8 cellular contexts compared by ENCODE assay signal in the genomic region with DNA sequence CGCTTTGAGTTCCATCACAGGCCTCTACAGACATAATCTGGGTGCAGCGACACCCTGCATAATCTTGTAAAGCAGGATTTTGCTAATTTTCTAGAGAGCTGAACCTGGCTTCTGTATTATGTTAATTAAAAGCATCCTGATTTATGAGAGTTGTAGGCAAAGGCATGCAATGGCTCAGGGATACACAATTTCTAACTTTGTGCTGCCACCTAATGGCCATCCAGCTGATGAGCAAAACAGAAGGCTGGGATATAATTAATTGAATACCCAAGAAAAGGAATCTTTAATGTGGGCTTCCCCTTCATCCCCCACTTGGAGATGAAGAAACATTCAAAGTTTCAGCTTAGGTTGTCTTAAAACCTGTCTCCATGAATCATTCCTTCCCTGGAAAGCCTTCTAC.
DNase-seq lines count a peak whose midpoint lies in the region; ATAC-seq and TF ChIP-seq lines count a peak whose summit lies in the region.

No MANE protein-coding gene starts in this region.

- H3K4me3 ChIP-seq in AG09309 (ENCODE audit: control insufficient read depth, low read depth, low read length) (no peak overlapping the region), esophagus muscularis mucosa (no peak overlapping the region), prostate gland (no peak overlapping the region), stomach (no peak overlapping the region)

- H3K9me3 ChIP-seq in esophagus muscularis mucosa (no peaks in the 10 kb centered on the region), prostate gland (no peaks in the 10 kb centered on the region), stomach (no peaks in the 10 kb centered on the region)
- no peaks in the 10 kb centered on the region for H3K9me3 ChIP-seq in CD4-positive, alpha-beta T cell (ENCODE audit: control insufficient read depth, low read length)

- TF ChIP-seq CTCF in AG09309 (IDR thresholded peaks at IDR 0.05; ENCODE audit: control insufficient read depth, insufficient read depth, low read depth, low read length, missing control alignments) (peak; percentile 64), GM12872 (IDR thresholded peaks at IDR 0.05; ENCODE audit: insufficient read depth, low read depth, low read length) (peak; percentile 48; the same call in 1 of the 3 replicates), esophagus muscularis mucosa (IDR thresholded peaks at IDR 0.05) (peak; percentile 42 to 47 (median 44)), prostate gland (IDR thresholded peaks at IDR 0.05) (peak in 1 of 4 experiments; percentile 27), stomach (IDR thresholded peaks at IDR 0.05) (peak in 3 of 7 experiments; percentile 9 to 48 (median 12))
- TF ChIP-seq CTCF in CD4-positive, alpha-beta T cell (IDR thresholded peaks at IDR 0.05) = no peak

- no peaks in the 10 kb centered on the region for H3K36me3 Mint-ChIP-seq in CD4-positive, alpha-beta T cell (ENCODE audit: low read depth)

- H3K4me1 Mint-ChIP-seq in CD4-positive, alpha-beta T cell (ENCODE audit: low read depth) = no peaks in the 10 kb centered on the region

- CTCF ChIA-PET in CD4-positive, alpha-beta T cell (lab: Charles Lee) = interaction anchor here (1.2 kb wide), 1 partner anchor 8 kb away, joined by 4 read pairs; no protein-coding TSS in a partner anchor

- intact Hi-C loops in esophagus muscularis mucosa (cut with DNase I) = loop anchor here (5.0 kb wide), 1 partner anchor 296 kb away; no protein-coding TSS in a partner anchor
- intact Hi-C loops in prostate gland (cut with DNase I) = loop anchor here (5.0 kb wide), 1 partner anchor 241 kb away; no protein-coding TSS in a partner anchor
- intact Hi-C loops in CD4-positive, alpha-beta T cell (cut with DNase I, micrococcal nuclease) = no loop called here
- intact Hi-C loops in stomach (cut with DNase I; ENCODE audit: low total_unique reads) = no loop called here

- H3K36me3 ChIP-seq in esophagus muscularis mucosa = no peaks in the 10 kb centered on the region
- no peaks in the 10 kb centered on the region for H3K36me3 ChIP-seq in prostate gland
- no peaks in the 10 kb centered on the region for H3K36me3 ChIP-seq in stomach

- H3K27ac Mint-ChIP-seq in CD4-positive, alpha-beta T cell = no peak overlapping the region

- peaks cover 0 to 5% (median 0%) of the 10 kb centered on the region in 4 donors for H3K27me3 ChIP-seq in esophagus muscularis mucosa
- no peaks in the 10 kb centered on the region for H3K27me3 ChIP-seq in prostate gland (replicated peaks; ENCODE audit: insufficient read depth)
- H3K27me3 ChIP-seq in CD4-positive, alpha-beta T cell (ENCODE audit: control insufficient read depth, insufficient read depth, low read length) = no peaks in the 10 kb centered on the region
- H3K27me3 ChIP-seq in stomach = peaks cover 0 to 12% (median 5%) of the 10 kb centered on the region in 3 donors

- ATAC-seq in HG03280 (IDR thresholded peaks at IDR 0.05; ENCODE audit: unreplicated experiment) = no peak
- ATAC-seq in CD4-positive, alpha-beta T cell (ENCODE audit: poor library complexity) = no peak

- no peaks in the 10 kb centered on the region for H3K27me3 Mint-ChIP-seq in CD4-positive, alpha-beta T cell

- H3K4me3 Mint-ChIP-seq in CD4-positive, alpha-beta T cell = no peak overlapping the region

- H3K4me1 ChIP-seq in esophagus muscularis mucosa (no peaks in the 10 kb centered on the region), prostate gland (replicated peaks) (no peaks in the 10 kb centered on the region), stomach (no peaks in the 10 kb centered on the region)

- TF ChIP-seq EP300 in esophagus muscularis mucosa (IDR thresholded peaks at IDR 0.05) = no peak
- TF ChIP-seq EP300 in stomach (IDR thresholded peaks at IDR 0.05) = no peak

- 20% methylated on average over 2 of the region's 2 CpGs for WGBS in esophagus muscularis mucosa
- 63% methylated on average over 2 of the region's 2 CpGs for WGBS in prostate gland
- WGBS in stomach, 5 donors = 32 to 100% (median 47%) methylated on average over 1 to 2 of the region's 2 CpGs

- TF ChIP-seq POLR2A in esophagus muscularis mucosa (IDR thresholded peaks at IDR 0.05; ENCODE audit: low read depth) (no peak), prostate gland (IDR thresholded peaks at IDR 0.05) (no peak), stomach (IDR thresholded peaks at IDR 0.05) (no peak)

- H3K27ac ChIP-seq in esophagus muscularis mucosa (replicated peaks in 1 of 4) = no peak overlapping the region
- H3K27ac ChIP-seq in prostate gland = no peak overlapping the region
- H3K27ac ChIP-seq in CD4-positive, alpha-beta T cell (ENCODE audit: low read depth, low read length) = no peak overlapping the region
- no peak overlapping the region for H3K27ac ChIP-seq in stomach

- no peaks in the 10 kb centered on the region for H3K9me3 Mint-ChIP-seq in CD4-positive, alpha-beta T cell

- POLR2A ChIA-PET in CD4-positive, alpha-beta T cell (lab: Charles Lee) = no interaction called here

- DNase-seq in AG09309 (ENCODE audit: low read depth) (peak; percentile 2), OCI-M1 (lab: John Stamatoyannopoulos, UW) (peak; percentile 27), esophagus muscularis mucosa (ENCODE audit: extremely low spot score) (no peak), prostate gland (ENCODE audit: low spot score) (peak; percentile 4), stomach (no peak)
- DNase-seq in CD4-positive, alpha-beta T cell = no peak

Comparison
In these comparisons a context has a peak if more than half of its experiments do, and no peak if none do; other contexts are left out.
1. DNase-seq: peak in AG09309 (single experiment), OCI-M1 (single experiment) and prostate gland (single experiment); none in esophagus muscularis mucosa (single experiment), CD4-positive, alpha-beta T cell (0 of 10) and stomach (single experiment).
2. intact Hi-C loops: an anchor here in esophagus muscularis mucosa (5.0 kb wide) and prostate gland (5.0 kb wide); none called in CD4-positive, alpha-beta T cell and stomach.